Comparison of ENCODE assay signal across 8 cellular contexts in the genomic region with DNA sequence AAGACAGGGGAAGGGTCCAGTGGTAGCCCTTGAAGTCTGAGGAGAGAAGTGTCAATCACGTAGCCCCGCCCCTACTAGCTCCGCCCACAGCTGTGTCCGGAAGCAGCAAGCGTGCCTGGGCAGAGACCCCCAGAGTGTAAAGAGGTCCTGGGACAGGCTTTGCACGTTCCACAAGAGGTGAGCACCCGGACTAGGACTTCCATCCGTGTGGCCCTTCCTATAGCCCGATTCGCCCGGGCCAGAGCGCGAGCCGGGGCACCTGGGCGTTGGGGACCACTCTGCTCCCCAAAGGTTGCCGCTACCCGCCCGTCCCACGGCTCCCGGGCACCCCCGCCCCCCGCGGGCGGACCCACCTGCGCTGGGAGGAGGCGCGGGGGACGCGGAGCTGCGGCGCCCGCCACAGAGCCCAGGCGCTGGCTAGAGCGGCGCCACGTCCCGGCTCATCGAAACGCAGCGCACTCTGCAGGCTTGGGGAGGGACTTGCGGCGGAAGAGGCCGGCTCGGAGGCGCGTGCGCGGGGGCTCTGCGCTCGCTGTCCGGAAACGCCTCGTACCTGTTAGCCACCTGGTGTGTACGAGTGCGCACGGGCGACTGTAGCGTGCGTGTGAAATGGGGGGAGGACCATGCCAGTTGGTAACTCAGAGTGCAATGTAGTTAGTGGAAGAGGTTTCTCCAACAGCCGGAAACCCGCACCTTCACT. TPM values are rescaled to one million over a fixed set of nuclear protein-coding genes. Genes with fewer than 3 reads are reported as not detected.
DNase-seq lines count a peak whose midpoint lies in the region; ATAC-seq and TF ChIP-seq lines count a peak whose summit lies in the region.

A gene with protein sequence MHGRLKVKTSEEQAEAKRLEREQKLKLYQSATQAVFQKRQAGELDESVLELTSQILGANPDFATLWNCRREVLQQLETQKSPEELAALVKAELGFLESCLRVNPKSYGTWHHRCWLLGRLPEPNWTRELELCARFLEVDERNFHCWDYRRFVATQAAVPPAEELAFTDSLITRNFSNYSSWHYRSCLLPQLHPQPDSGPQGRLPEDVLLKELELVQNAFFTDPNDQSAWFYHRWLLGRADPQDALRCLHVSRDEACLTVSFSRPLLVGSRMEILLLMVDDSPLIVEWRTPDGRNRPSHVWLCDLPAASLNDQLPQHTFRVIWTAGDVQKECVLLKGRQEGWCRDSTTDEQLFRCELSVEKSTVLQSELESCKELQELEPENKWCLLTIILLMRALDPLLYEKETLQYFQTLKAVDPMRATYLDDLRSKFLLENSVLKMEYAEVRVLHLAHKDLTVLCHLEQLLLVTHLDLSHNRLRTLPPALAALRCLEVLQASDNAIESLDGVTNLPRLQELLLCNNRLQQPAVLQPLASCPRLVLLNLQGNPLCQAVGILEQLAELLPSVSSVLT (minus strand): TSS at position 464 of the 700 bp plus-strand sequence. CDS start 482 bp downstream, outside the sequence.

- H3K36me3 ChIP-seq in adipocyte (ENCODE audit: control insufficient read depth, insufficient read depth, low read length, severe bottlenecking) = peaks cover 33% of the 10 kb centered on the region
- peaks cover 0 to 35% (median 0%) of the 10 kb centered on the region in 9 donors for H3K36me3 ChIP-seq in heart right ventricle
- peaks cover 27% of the 10 kb centered on the region for H3K36me3 ChIP-seq in upper lobe of right lung

- H3K9me3 ChIP-seq in adipocyte (ENCODE audit: control insufficient read depth, low read length) (no peaks in the 10 kb centered on the region), heart right ventricle (no peaks in the 10 kb centered on the region), upper lobe of right lung (no peaks in the 10 kb centered on the region)

- WGBS in heart right ventricle, 2 donors = 0% methylated on average over 58 to 61 of the region's 61 CpGs

- ATAC-seq in HG02759 (IDR thresholded peaks at IDR 0.05; ENCODE audit: unreplicated experiment) (peak; percentile 90), heart right ventricle (peak; percentile 95 to 98 (median 96)), upper lobe of right lung (peak; percentile 92)

- H3K27me3 ChIP-seq in adipocyte (replicated peaks; ENCODE audit: control insufficient read depth, insufficient read depth, low read length) = no peaks in the 10 kb centered on the region
- no peaks in the 10 kb centered on the region for H3K27me3 ChIP-seq in heart right ventricle
- H3K27me3 ChIP-seq in upper lobe of right lung = no peaks in the 10 kb centered on the region

- DNase-seq in NCI-H128 (lab: John Stamatoyannopoulos, UW; ENCODE audit: unreplicated experiment) (peak; percentile 92), SW480 (ENCODE audit: low spot score) (peak; percentile 90), adipocyte (ENCODE audit: low read depth) (peak; percentile 95), heart right ventricle (peak; percentile 86 to 87), posterior vena cava (ENCODE audit: low spot score) (peak; percentile 96), upper lobe of right lung (peak; percentile 96)

- intact Hi-C loops in heart right ventricle (cut with DNase I) (loop anchor here in 1 of 10 donors (2.0 kb wide), 1 partner anchor 28 kb away; a partner anchor contains a TSS), posterior vena cava (cut with DNase I) (no loop called here), upper lobe of right lung (cut with DNase I) (no loop called here)

- TF ChIP-seq CTCF in GM12874 (IDR thresholded peaks at IDR 0.05; ENCODE audit: insufficient read depth, low read depth, low read length) (peak; percentile 92), heart right ventricle (IDR thresholded peaks at IDR 0.05) (peak; percentile 41 to 92 (median 78)), upper lobe of right lung (IDR thresholded peaks at IDR 0.05) (peak; percentile 69)

- H3K27ac ChIP-seq in heart right ventricle (peak within 1 kb of the TSS; percentile 95 to 100 (median 98)), upper lobe of right lung (peak within 1 kb of the TSS; percentile 100)

- H3K4me1 ChIP-seq in adipocyte (ENCODE audit: control insufficient read depth, insufficient read depth, low read length) (peaks cover 22% of the 10 kb centered on the region), heart right ventricle (peaks cover 0 to 55% (median 13%) of the 10 kb centered on the region in 9 donors), upper lobe of right lung (peaks cover 37% of the 10 kb centered on the region)

- H3K4me3 ChIP-seq in adipocyte (ENCODE audit: low read length) (peak within 1 kb of the TSS; percentile 97), heart right ventricle (peak within 1 kb of the TSS; percentile 82 to 100 (median 94)), upper lobe of right lung (peak within 1 kb of the TSS; percentile 95)

- H3K9ac ChIP-seq in adipocyte (ENCODE audit: low read length) = peak within 1 kb of the TSS; percentile 99

RNA-seq across cellular contexts. Expression of the gene that starts here (rescaled TPM):
- total RNA-seq in heart right ventricle (10 to 100 TPM; 17.4 to 30.0 (median 19.6) TPM), posterior vena cava (10 to 100 TPM; 14.5 to 17.3 TPM), upper lobe of right lung (50.3 TPM)
- polyA plus RNA-seq in heart right ventricle = 10 to 100 TPM; 30.6 to 37.9 TPM

Comparison
In these comparisons a context has a peak if more than half of its experiments do, and no peak if none do; other contexts are left out.
1. Peak in every context shown above with its lines: DNase-seq, ATAC-seq, H3K4me3 ChIP-seq and H3K27ac ChIP-seq.